ENCODE assay signal across 13 cellular contexts in the genomic region with DNA sequence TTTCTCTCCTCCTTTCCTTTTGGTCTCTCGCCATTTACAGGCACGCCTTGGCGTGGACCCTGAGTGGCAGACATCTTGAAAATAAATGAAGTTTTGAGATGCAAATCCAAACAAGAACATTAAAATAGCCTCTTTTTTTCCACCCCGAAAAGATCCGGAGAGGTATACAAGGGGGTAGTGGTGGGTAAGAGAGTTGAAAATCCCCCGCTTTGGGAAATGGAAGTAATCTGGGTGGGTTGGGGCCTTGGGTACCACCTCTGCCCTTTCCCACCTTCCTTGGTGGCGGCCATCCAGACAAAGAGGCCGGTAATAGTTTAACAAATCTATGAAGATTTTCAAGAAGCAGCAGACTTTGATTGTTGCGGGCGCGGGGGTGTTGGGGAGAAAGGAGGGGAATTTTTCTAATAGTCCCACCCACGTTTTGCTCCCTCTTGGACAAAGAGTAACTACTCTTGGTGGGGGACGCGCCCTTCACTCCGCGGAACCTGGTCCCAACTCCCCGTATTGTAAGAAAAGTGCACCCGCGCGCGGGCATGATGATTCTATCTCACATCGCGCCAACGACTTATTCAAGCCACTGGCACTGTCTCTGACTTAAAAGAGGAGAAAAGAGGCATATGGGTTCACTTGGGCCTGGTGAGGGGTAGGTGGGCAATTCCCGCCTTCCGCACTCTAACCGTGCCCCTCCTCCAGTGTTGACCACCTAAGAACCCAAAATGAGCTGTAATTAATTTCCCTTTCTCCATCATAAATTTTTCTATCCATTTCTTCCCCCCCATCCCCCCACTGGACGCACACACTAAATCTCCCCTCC. TPM values are rescaled to one million over a fixed set of nuclear protein-coding genes. Genes with fewer than 3 reads are reported as not detected.
DNase-seq lines count a peak whose midpoint lies in the region; ATAC-seq, FAIRE-seq and TF ChIP-seq lines count a peak whose summit lies in the region.
"Had no signal": no experiment of that assay in that cellular context is flagged by ENCODE, and none has a peak within 500 bp of the region (broad histone marks: within the 10 kb centered on the region; RNA-seq: fewer than 3 reads in every experiment).

No MANE protein-coding gene starts in this region.

- no peak for ATAC-seq in central memory CD8-positive, alpha-beta T cell (replicated peaks; ENCODE audit: extremely low read depth, poor library complexity, severe bottlenecking)

- no peak for FAIRE-seq in GM12892 (lab: Jason Lieb, UNC)
- FAIRE-seq: kidney had no signal

- H3K27me3 ChIP-seq in MM.1S (replicated peaks; ENCODE audit: insufficient read depth, low read length) (no peaks in the 10 kb centered on the region), osteoblast (ENCODE audit: insufficient read depth, low read length) (peaks cover 81% of the 10 kb centered on the region), sigmoid colon (peaks cover 69 to 96% (median 83%) of the 10 kb centered on the region in 3 donors)

- POLR2A ChIA-PET in activated CD4-positive, alpha-beta T cell treated with anti-CD3 and anti-CD28 coated beads, Interleukin-2, amount 10 ng/mL, durations not matched to agents 7 days and 5 days (lab: Charles Lee) = no interaction called here

- peaks cover 37% of the 10 kb centered on the region for H3K4me1 Mint-ChIP-seq in activated CD4-positive, alpha-beta T cell treated with anti-CD3 and anti-CD28 coated beads, Interleukin-2, amount 10 ng/mL, durations not matched to agents 7 days and 5 days
- peaks cover 14% of the 10 kb centered on the region for H3K4me1 Mint-ChIP-seq in central memory CD8-positive, alpha-beta T cell

- H3K36me3 Mint-ChIP-seq in activated CD4-positive, alpha-beta T cell treated with anti-CD3 and anti-CD28 coated beads, Interleukin-2, amount 10 ng/mL, durations not matched to agents 7 days and 5 days (ENCODE audit: low read depth) = peaks cover 19% of the 10 kb centered on the region
- H3K36me3 Mint-ChIP-seq in central memory CD8-positive, alpha-beta T cell (ENCODE audit: insufficient read depth) = peaks cover 28% of the 10 kb centered on the region

- no peaks in the 10 kb centered on the region for H3K36me3 ChIP-seq in MM.1S (replicated peaks; ENCODE audit: insufficient read depth, low read length)
- H3K36me3 ChIP-seq in osteoblast (ENCODE audit: insufficient read depth, low read length) = no peaks in the 10 kb centered on the region
- no peaks in the 10 kb centered on the region for H3K36me3 ChIP-seq in sigmoid colon
- H3K36me3 ChIP-seq: MG63, vagina had no signal

- intact Hi-C loops in sigmoid colon (cut with DNase I) = no loop called here

- no peaks in the 10 kb centered on the region for H4K20me1 ChIP-seq in MM.1S (ENCODE audit: insufficient read depth, low read length)
- no peaks in the 10 kb centered on the region for H4K20me1 ChIP-seq in osteoblast (ENCODE audit: insufficient read depth, low read length)

- peaks cover 72% of the 10 kb centered on the region for H3K27me3 Mint-ChIP-seq in activated CD4-positive, alpha-beta T cell treated with anti-CD3 and anti-CD28 coated beads, Interleukin-2, amount 10 ng/mL, durations not matched to agents 7 days and 5 days
- H3K27me3 Mint-ChIP-seq in central memory CD8-positive, alpha-beta T cell = peaks cover 77% of the 10 kb centered on the region

- peak overlapping the region; percentile 90 for H2AFZ ChIP-seq in MM.1S (ENCODE audit: low read length)
- no peak overlapping the region for H2AFZ ChIP-seq in osteoblast (ENCODE audit: low read length)

- H3K4me2 ChIP-seq in MM.1S (ENCODE audit: low read depth, low read length) = peak overlapping the region; percentile 81
- no peak overlapping the region for H3K4me2 ChIP-seq in osteoblast (ENCODE audit: insufficient read depth, low read length)

- H3F3A ChIP-seq in MM.1S (ENCODE audit: insufficient read depth, low read length) = no peaks in the 10 kb centered on the region

- TF ChIP-seq POLR2A in GM12892 (IDR thresholded peaks at IDR 0.05; ENCODE audit: low read depth, low read length) (no peak), sigmoid colon (IDR thresholded peaks at IDR 0.05) (no peak)

- H3K9me2 ChIP-seq in MM.1S (replicated peaks; ENCODE audit: insufficient read depth, low read length) = no peaks in the 10 kb centered on the region

- H3K9me3 ChIP-seq in MM.1S (replicated peaks; ENCODE audit: insufficient read depth, low read length) (no peaks in the 10 kb centered on the region), osteoblast (ENCODE audit: low read depth, low read length) (peaks cover 2% of the 10 kb centered on the region), sigmoid colon (peaks cover 0 to 7% (median 1%) of the 10 kb centered on the region in 4 donors)
- H3K9me3 ChIP-seq: MG63, vagina had no signal

- no peak for TF ChIP-seq EP300 in sigmoid colon (IDR thresholded peaks at IDR 0.05)

- peak overlapping the region; percentile 50; the same call in 1 of the 2 replicates for H3K9ac ChIP-seq in MM.1S (ENCODE audit: low read length)

- CTCF ChIA-PET in activated CD4-positive, alpha-beta T cell treated with anti-CD3 and anti-CD28 coated beads, Interleukin-2, amount 10 ng/mL, durations not matched to agents 7 days and 5 days (lab: Charles Lee) = interaction anchor here (0.6 to 2.5 kb wide), 4 partner anchors 9 to 57 kb away, joined by 3 to 19 read pairs (median 6); no protein-coding TSS in a partner anchor

- peak overlapping the region; percentile 48 for H3K4me3 Mint-ChIP-seq in activated CD4-positive, alpha-beta T cell treated with anti-CD3 and anti-CD28 coated beads, Interleukin-2, amount 10 ng/mL, durations not matched to agents 7 days and 5 days
- H3K4me3 Mint-ChIP-seq in central memory CD8-positive, alpha-beta T cell = peak overlapping the region; percentile 28

- H3K27ac Mint-ChIP-seq in activated CD4-positive, alpha-beta T cell treated with anti-CD3 and anti-CD28 coated beads, Interleukin-2, amount 10 ng/mL, durations not matched to agents 7 days and 5 days = peak overlapping the region; percentile 50
- H3K27ac Mint-ChIP-seq in central memory CD8-positive, alpha-beta T cell (ENCODE audit: low read depth) = peak overlapping the region; percentile 77

- H3K79me2 ChIP-seq in MM.1S (ENCODE audit: low read length) = no peaks in the 10 kb centered on the region
- H3K79me2 ChIP-seq in osteoblast (ENCODE audit: insufficient read depth, low read length) = no peaks in the 10 kb centered on the region

- no peak for DNase-seq in activated CD4-positive, alpha-beta T cell treated with anti-CD3 and anti-CD28 coated beads, Interleukin-2, amount 10 ng/mL, durations not matched to agents 7 days and 5 days
- no peak for DNase-seq in activated CD4-positive, alpha-beta T cell treated with anti-CD3 and anti-CD28 coated beads, Interleukin-2, amount 50 U/mL, for 4 hours
- no peak for DNase-seq in MM.1S
- no peak for DNase-seq in central memory CD8-positive, alpha-beta T cell (ENCODE audit: low spot score in 2 of 2)
- peak; percentile 74 for DNase-seq in osteoblast (ENCODE audit: insufficient read length, low spot score, missing footprints)
- no peak for DNase-seq in GM12892 (ENCODE audit: insufficient read length)
- no peak for DNase-seq in sigmoid colon
- no peak for DNase-seq in glomerular visceral epithelial cell (ENCODE audit: extremely low spot score)
- DNase-seq: cortex of kidney, kidney, MG63, nucleus accumbens had no signal

- TF ChIP-seq CTCF in MM.1S (IDR thresholded peaks at IDR 0.05; ENCODE audit: low read length) (no peak), osteoblast (IDR thresholded peaks at IDR 0.05; ENCODE audit: extremely low read depth, low read depth, low read length) (no peak), sigmoid colon (IDR thresholded peaks at IDR 0.05) (no peak)

- peaks cover 9% of the 10 kb centered on the region for H3K9me3 Mint-ChIP-seq in activated CD4-positive, alpha-beta T cell treated with anti-CD3 and anti-CD28 coated beads, Interleukin-2, amount 10 ng/mL, durations not matched to agents 7 days and 5 days
- peaks cover 8% of the 10 kb centered on the region for H3K9me3 Mint-ChIP-seq in central memory CD8-positive, alpha-beta T cell

- 20 to 29% methylated on average over 28 of the region's 28 CpGs for WGBS in sigmoid colon, 2 donors

- H3K27ac ChIP-seq in MM.1S (ENCODE audit: low read length) (no peak overlapping the region), osteoblast (ENCODE audit: low read depth, low read length) (no peak overlapping the region), sigmoid colon (peak overlapping the region in 1 of 4 donors; percentile 54)
- H3K27ac ChIP-seq: vagina had no signal

- H3K4me3 ChIP-seq in MM.1S (ENCODE audit: low read length) (peak overlapping the region; percentile 63), osteoblast (ENCODE audit: insufficient read depth, low read length) (no peak overlapping the region), sigmoid colon (no peak overlapping the region)

- H3K4me1 ChIP-seq in MM.1S (ENCODE audit: low read length) (0 out of 2 replicates have a peak, but pooled peaks cover 3% of the 10 kb centered on the region), osteoblast (ENCODE audit: insufficient read depth, low read length) (peaks cover 2% of the 10 kb centered on the region), sigmoid colon (peaks cover 0 to 51% (median 31%) of the 10 kb centered on the region in 4 donors)

RNA-seq across cellular contexts. Expression of a gene that starts 3.9 kb away (rescaled TPM):
- not detected for total RNA-seq in activated CD4-positive, alpha-beta T cell treated with anti-CD3 and anti-CD28 coated beads, Interleukin-2, amount 10 ng/mL, durations not matched to agents 7 days and 5 days
- not detected in 2 replicates for total RNA-seq in osteoblast
- not detected for polyA plus RNA-seq in GM12892 (2012; ENCODE audit: missing spikeins)
- 1 to 10 TPM; 3.1 to 5.0 (median 4.1) TPM for total RNA-seq in sigmoid colon
- polyA plus RNA-seq in sigmoid colon = under 1 TPM in 1 of 3 donors, not detected in 2; 0.31 TPM
- total RNA-seq: vagina had no signal

RNA-seq across cellular contexts. Expression of a gene that starts 49.0 kb away (rescaled TPM):
- total RNA-seq in activated CD4-positive, alpha-beta T cell treated with anti-CD3 and anti-CD28 coated beads, Interleukin-2, amount 10 ng/mL, durations not matched to agents 7 days and 5 days = 10 to 100 TPM; 26.9 to 28.9 TPM
- total RNA-seq in osteoblast = 8.3 and 8.8 TPM in 2 replicates
- polyA plus RNA-seq in GM12892 (2012; ENCODE audit: missing spikeins) = 11.0 TPM
- 10 to 100 TPM in 1 of 4 donors, 1 to 10 TPM in 3; 6.2 to 11.4 (median 7.1) TPM for total RNA-seq in sigmoid colon
- polyA plus RNA-seq in sigmoid colon = 10 to 100 TPM in 1 of 3 donors, 1 to 10 TPM in 2; 3.0 to 10.8 (median 3.2) TPM
